In genomic region chr12:117002040-117002832, GRCh38 we compare ENCODE assay signal across 1 cellular context.
TF ChIP-seq lines count a peak whose summit lies in the region.

No MANE protein-coding gene starts in this region.

TF ChIP-seq in SK-N-SH, 30 proteins besides CTCF, POLR2A, EP300 and RAD21 (continued from another document):
- TF ChIP-seq POLR2AphosphoS5 (IDR thresholded peaks at IDR 0.05; ENCODE audit: low read depth, low read length) (no peak), REST (IDR thresholded peaks at IDR 0.05; ENCODE audit: low read depth, low read length) (no peak), RFX5 (IDR thresholded peaks at IDR 0.05; ENCODE audit: low read length) (no peak), SIN3A (IDR thresholded peaks at IDR 0.05; ENCODE audit: borderline replicate concordance, low read depth, low read length) (no peak), FOXJ3 (CRISPR knock-in tag; IDR thresholded peaks at IDR 0.05) (no peak), GABPA (IDR thresholded peaks at IDR 0.05; ENCODE audit: low read depth) (no peak), RCOR1 (IDR thresholded peaks at IDR 0.05; ENCODE audit: low read length) (no peak), NRF1 (IDR thresholded peaks at IDR 0.05; ENCODE audit: low read depth, low read length) (no peak), NFIC (IDR thresholded peaks at IDR 0.05; ENCODE audit: borderline replicate concordance) (no peak), FOXM1 (IDR thresholded peaks at IDR 0.05; ENCODE audit: low read depth) (no peak), ELF1 (IDR thresholded peaks at IDR 0.05) (no peak), EZH2phosphoT487 (IDR thresholded peaks at IDR 0.05; ENCODE audit: borderline replicate concordance, low read depth) (no peak), SMC3 (IDR thresholded peaks at IDR 0.05; ENCODE audit: low read depth, low read length) (no peak)
